ENCODE assay signal across 23 cellular contexts in genomic region chr6:4212588-4212987, GRCh38.
"Had no signal": no experiment of that assay in that cellular context is flagged by ENCODE, and none has a peak within 500 bp of the region (broad histone marks: within the 10 kb centered on the region; RNA-seq: fewer than 3 reads in every experiment).

No MANE protein-coding gene starts in this region.

- H3K9me3 ChIP-seq: ascending aorta, colonic mucosa, esophagus muscularis mucosa, thyroid gland had no signal

- H3K4me3 Mint-ChIP-seq: central memory CD8-positive, alpha-beta T cell; effector memory CD8-positive, alpha-beta T cell; naive thymus-derived CD4-positive, alpha-beta T cell; neural crest cell had no signal

- H3K27me3 ChIP-seq: adrenal gland, ascending aorta, brain microvascular endothelial cell, colonic mucosa, dorsolateral prefrontal cortex, esophagus muscularis mucosa, thyroid gland had no signal

- H3K27ac Mint-ChIP-seq: activated naive CD4-positive, alpha-beta T cell treated with anti-CD3 and anti-CD28 coated beads, Interleukin-2, amount 50 U/mL, for 72 hours; effector memory CD8-positive, alpha-beta T cell; naive thymus-derived CD4-positive, alpha-beta T cell had no signal

- H3K36me3 ChIP-seq: adrenal gland, ascending aorta, brain microvascular endothelial cell, colonic mucosa, esophagus muscularis mucosa, thyroid gland had no signal

- H3K4me3 ChIP-seq: adrenal gland, ascending aorta, colonic mucosa, dorsolateral prefrontal cortex, esophagus muscularis mucosa, lung, thyroid gland had no signal

- DNase-seq: activated CD4-positive, alpha-beta T cell treated with anti-CD3 and anti-CD28 coated beads for 1 hour; activated gamma-delta T cell treated with Interleukin-2 at 50 U/mL for 16 hours; activated T-cell treated with anti-CD3 and anti-CD28 coated beads, Interleukin-2, amount 50 U/mL, for 1 hour; brain microvascular endothelial cell; colonic mucosa; dorsolateral prefrontal cortex; effector memory CD8-positive, alpha-beta T cell; hippocampal formation; kidney glomerular epithelial cell; naive thymus-derived CD4-positive, alpha-beta T cell; occipital lobe; stimulated activated CD4-positive, alpha-beta T cell treated with anti-CD3 and anti-CD28 coated beads, Interleukin-4, amount 100 ng/mL, for 24 hours; stimulated activated naive CD8-positive, alpha-beta T cell treated with anti-CD3 and anti-CD28 coated beads, Interleukin-15, Interleukin-2, amounts not matched to agents 100 U/mL and 50 U/mL, for 24 hours; substantia nigra; T-helper 9 cell; thyroid gland had no signal

- H3K9me3 Mint-ChIP-seq: central memory CD8-positive, alpha-beta T cell; effector memory CD8-positive, alpha-beta T cell had no signal

- H3K27ac ChIP-seq: adrenal gland, ascending aorta, brain microvascular endothelial cell, colonic mucosa, dorsolateral prefrontal cortex, esophagus muscularis mucosa, thyroid gland had no signal

- ATAC-seq: activated naive CD4-positive, alpha-beta T cell treated with anti-CD3 and anti-CD28 coated beads, Interleukin-2, amount 50 U/mL, for 72 hours; effector memory CD8-positive, alpha-beta T cell; naive thymus-derived CD4-positive, alpha-beta T cell; stimulated activated naive CD8-positive, alpha-beta T cell treated with anti-CD3 and anti-CD28 coated beads, Interleukin-15, Interleukin-2, amounts not matched to agents 100 U/mL and 50 U/mL, for 24 hours had no signal

- H3K4me1 ChIP-seq: adrenal gland, ascending aorta, colonic mucosa, thyroid gland had no signal
